6 cellular contexts compared by ENCODE assay signal in the genomic region with DNA sequence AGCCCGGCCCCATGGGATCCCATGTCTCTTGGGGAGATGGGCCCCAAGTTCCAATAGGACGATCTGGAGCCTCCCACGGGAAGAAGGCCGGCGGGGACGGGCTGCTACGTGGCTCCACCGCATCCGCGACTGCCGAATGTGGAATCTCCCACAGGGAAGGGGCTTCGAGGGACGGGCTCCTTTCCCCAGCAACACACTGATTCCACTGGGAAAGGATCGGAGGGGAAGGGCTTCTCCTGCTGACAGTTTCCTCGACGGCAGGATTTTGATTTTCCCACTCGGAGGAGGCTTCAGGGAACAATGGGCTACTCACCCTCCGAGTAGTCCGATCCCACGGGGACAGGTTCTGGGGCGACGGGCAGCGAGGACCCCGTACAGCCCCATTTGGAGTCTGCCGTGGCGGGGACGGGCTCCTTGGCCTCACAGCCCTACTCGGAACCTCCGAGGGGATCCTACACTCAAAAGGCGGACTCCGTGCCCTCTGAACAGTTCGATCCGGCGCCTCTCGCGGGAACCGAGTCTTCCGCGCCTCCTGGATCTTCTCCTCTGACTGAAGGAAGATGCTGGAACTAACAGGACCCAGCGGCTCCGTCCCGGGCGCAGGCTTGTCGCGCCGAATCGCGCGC. TPM values are rescaled to one million over a fixed set of nuclear protein-coding genes. Genes with fewer than 3 reads are reported as not detected.
DNase-seq lines count a peak whose midpoint lies in the region; ATAC-seq lines count a peak whose summit lies in the region.

No MANE protein-coding gene starts in this region.

- no peak for ATAC-seq in activated T-helper 17 cell treated with anti-CD3 and anti-CD28 coated beads, Interleukin-2, amount 50 U/mL, for 72 hours (replicated peaks)
- no peak for ATAC-seq in naive thymus-derived CD4-positive, alpha-beta T cell
- ATAC-seq in left lobe of liver (no peak), GM18867 (IDR thresholded peaks at IDR 0.05; ENCODE audit: unreplicated experiment) (no peak)

- POLR2A ChIA-PET in naive thymus-derived CD4-positive, alpha-beta T cell (lab: Charles Lee): interaction anchor here (1.1 to 4.6 kb wide), 4 partner anchors 10 to 100 kb away, joined by 3 to 24 read pairs (median 4); partner anchors contain the start of genes MATR3, PAIP2 and SPATA24

- H3K4me1 ChIP-seq in naive thymus-derived CD4-positive, alpha-beta T cell (ENCODE audit: control insufficient read depth in 2 of 2, insufficient read depth in 2 of 2, low read length in 2 of 2): peaks cover 5 to 34% of the 10 kb centered on the region in 2 donors

- no peaks in the 10 kb centered on the region for H3K27me3 ChIP-seq in naive thymus-derived CD4-positive, alpha-beta T cell (ENCODE audit: control insufficient read depth in 2 of 2, insufficient read depth in 2 of 2, low read length in 2 of 2)

- no peaks in the 10 kb centered on the region for H3K9me3 ChIP-seq in naive thymus-derived CD4-positive, alpha-beta T cell (ENCODE audit: control insufficient read depth in 2 of 3, low read length in 3 of 3)

- peak overlapping the region; percentile 55; the same call in 1 of the 2 replicates for H3K4me3 ChIP-seq in GM08714 (ENCODE audit: low read length)
- peak overlapping the region; percentile 76 for H3K4me3 ChIP-seq in naive thymus-derived CD4-positive, alpha-beta T cell (ENCODE audit: low read length)

- H3K27ac Mint-ChIP-seq in activated T-helper 17 cell treated with anti-CD3 and anti-CD28 coated beads, Interleukin-2, amount 50 U/mL, for 72 hours: peak overlapping the region; percentile 90
- peak overlapping the region in 6 of 9 donors; percentile 7 to 97 (median 30) for H3K27ac Mint-ChIP-seq in naive thymus-derived CD4-positive, alpha-beta T cell

- peaks cover 33% of the 10 kb centered on the region for H3K4me1 Mint-ChIP-seq in activated T-helper 17 cell treated with anti-CD3 and anti-CD28 coated beads, Interleukin-2, amount 50 U/mL, for 72 hours
- peaks cover 12 to 56% (median 23%) of the 10 kb centered on the region in 7 donors for H3K4me1 Mint-ChIP-seq in naive thymus-derived CD4-positive, alpha-beta T cell

- intact Hi-C loops in naive thymus-derived CD4-positive, alpha-beta T cell (cut with micrococcal nuclease): loop anchor here (2.0 to 10.0 kb wide), 5 partner anchors 45 to 929 kb away; partner anchors contain the start of genes CTNNA1 (in 1 of the 2), DNAJC18 (in 1 of the 2), EGR1 (in 1 of the 2) and MATR3 (in 1 of the 2)

- no peaks in the 10 kb centered on the region for H3K27me3 Mint-ChIP-seq in activated T-helper 17 cell treated with anti-CD3 and anti-CD28 coated beads, Interleukin-2, amount 50 U/mL, for 72 hours
- H3K27me3 Mint-ChIP-seq in naive thymus-derived CD4-positive, alpha-beta T cell: no peaks in the 10 kb centered on the region

- H3K27ac ChIP-seq in naive thymus-derived CD4-positive, alpha-beta T cell (ENCODE audit: low read depth, low read length): peak overlapping the region; percentile 17

- peak in 2 of 9 donors; percentile 13 for DNase-seq in naive thymus-derived CD4-positive, alpha-beta T cell
- DNase-seq in left lobe of liver (ENCODE audit: low spot score): no peak
- no peak for DNase-seq in AML-193 (lab: John Stamatoyannopoulos, UW)

- no peaks in the 10 kb centered on the region for H3K9me3 Mint-ChIP-seq in activated T-helper 17 cell treated with anti-CD3 and anti-CD28 coated beads, Interleukin-2, amount 50 U/mL, for 72 hours
- no peaks in the 10 kb centered on the region for H3K9me3 Mint-ChIP-seq in naive thymus-derived CD4-positive, alpha-beta T cell

- peak overlapping the region; percentile 97 for H3K4me3 Mint-ChIP-seq in activated T-helper 17 cell treated with anti-CD3 and anti-CD28 coated beads, Interleukin-2, amount 50 U/mL, for 72 hours
- peak overlapping the region; percentile 87 to 97 (median 90) for H3K4me3 Mint-ChIP-seq in naive thymus-derived CD4-positive, alpha-beta T cell

- H3K36me3 ChIP-seq in naive thymus-derived CD4-positive, alpha-beta T cell (ENCODE audit: control insufficient read depth in 2 of 3, insufficient read depth in 3 of 3, low read length in 3 of 3): peaks cover 0 to 6% (median 0%) of the 10 kb centered on the region in 3 experiments

- H3K36me3 Mint-ChIP-seq in activated T-helper 17 cell treated with anti-CD3 and anti-CD28 coated beads, Interleukin-2, amount 50 U/mL, for 72 hours (ENCODE audit: low read depth): peaks cover 71% of the 10 kb centered on the region
- H3K36me3 Mint-ChIP-seq in naive thymus-derived CD4-positive, alpha-beta T cell: peaks cover 0 to 15% (median 0%) of the 10 kb centered on the region in 5 donors

- CTCF ChIA-PET in naive thymus-derived CD4-positive, alpha-beta T cell (lab: Charles Lee): no interaction called here

RNA-seq across cellular contexts. Expression of gene PROB1, which starts 1.3 kb away (rescaled TPM):
- 1 to 10 TPM; 4.7 to 6.4 TPM for total RNA-seq in activated T-helper 17 cell treated with anti-CD3 and anti-CD28 coated beads, Interleukin-2, amount 50 U/mL, for 72 hours
- total RNA-seq in naive thymus-derived CD4-positive, alpha-beta T cell: 1 to 10 TPM in 2 of 5 experiments, under 1 TPM in 3; 0.58 to 4.9 (median 0.97) TPM
- under 1 TPM in 1 of 2 donors, not detected in 1; 0.26 TPM for polyA plus RNA-seq in naive thymus-derived CD4-positive, alpha-beta T cell
- 0.75 TPM for total RNA-seq in left lobe of liver

RNA-seq across cellular contexts. Expression of gene MZB1, which starts 3.9 kb away (rescaled TPM):
- total RNA-seq in activated T-helper 17 cell treated with anti-CD3 and anti-CD28 coated beads, Interleukin-2, amount 50 U/mL, for 72 hours: 10 to 100 TPM; 39.9 to 55.2 TPM
- total RNA-seq in naive thymus-derived CD4-positive, alpha-beta T cell: 10 to 100 TPM in 3 of 5 experiments, under 1 TPM in 2; 0.60 to 70.6 (median 12.8) TPM
- polyA plus RNA-seq in naive thymus-derived CD4-positive, alpha-beta T cell: under 1 TPM; 0.25 to 0.80 TPM
- 0.96 TPM for total RNA-seq in left lobe of liver

RNA-seq across cellular contexts. Expression of gene SPATA24, which starts 10.3 kb away (rescaled TPM):
- total RNA-seq in activated T-helper 17 cell treated with anti-CD3 and anti-CD28 coated beads, Interleukin-2, amount 50 U/mL, for 72 hours: 1 to 10 TPM; 5.6 to 9.2 TPM
- total RNA-seq in naive thymus-derived CD4-positive, alpha-beta T cell: 1 to 10 TPM; 4.4 to 7.6 (median 5.8) TPM
- polyA plus RNA-seq in naive thymus-derived CD4-positive, alpha-beta T cell: 1 to 10 TPM; 4.6 to 6.6 TPM
- total RNA-seq in left lobe of liver: 2.2 TPM

RNA-seq across cellular contexts. Expression of gene SLC23A1, which starts 10.5 kb away (rescaled TPM):
- total RNA-seq in activated T-helper 17 cell treated with anti-CD3 and anti-CD28 coated beads, Interleukin-2, amount 50 U/mL, for 72 hours: 1 to 10 TPM in 1 of 2 donors, under 1 TPM in 1; 0.95 to 1.6 TPM
- 1 to 10 TPM in 1 of 5 experiments, not detected in 4; 4.7 TPM for total RNA-seq in naive thymus-derived CD4-positive, alpha-beta T cell
- not detected for polyA plus RNA-seq in naive thymus-derived CD4-positive, alpha-beta T cell
- total RNA-seq in left lobe of liver: 35.5 TPM

RNA-seq across cellular contexts. Expression of gene DNAJC18, which starts 45.7 kb away (rescaled TPM):
- 10 to 100 TPM; 23.4 to 41.5 TPM for total RNA-seq in activated T-helper 17 cell treated with anti-CD3 and anti-CD28 coated beads, Interleukin-2, amount 50 U/mL, for 72 hours
- 1 to 10 TPM; 2.2 to 9.7 (median 4.9) TPM for total RNA-seq in naive thymus-derived CD4-positive, alpha-beta T cell
- 1 to 10 TPM; 3.8 to 6.8 TPM for polyA plus RNA-seq in naive thymus-derived CD4-positive, alpha-beta T cell
- 0.63 TPM for total RNA-seq in left lobe of liver
